ENCODE assay signal across 1 cellular context in the genomic region with DNA sequence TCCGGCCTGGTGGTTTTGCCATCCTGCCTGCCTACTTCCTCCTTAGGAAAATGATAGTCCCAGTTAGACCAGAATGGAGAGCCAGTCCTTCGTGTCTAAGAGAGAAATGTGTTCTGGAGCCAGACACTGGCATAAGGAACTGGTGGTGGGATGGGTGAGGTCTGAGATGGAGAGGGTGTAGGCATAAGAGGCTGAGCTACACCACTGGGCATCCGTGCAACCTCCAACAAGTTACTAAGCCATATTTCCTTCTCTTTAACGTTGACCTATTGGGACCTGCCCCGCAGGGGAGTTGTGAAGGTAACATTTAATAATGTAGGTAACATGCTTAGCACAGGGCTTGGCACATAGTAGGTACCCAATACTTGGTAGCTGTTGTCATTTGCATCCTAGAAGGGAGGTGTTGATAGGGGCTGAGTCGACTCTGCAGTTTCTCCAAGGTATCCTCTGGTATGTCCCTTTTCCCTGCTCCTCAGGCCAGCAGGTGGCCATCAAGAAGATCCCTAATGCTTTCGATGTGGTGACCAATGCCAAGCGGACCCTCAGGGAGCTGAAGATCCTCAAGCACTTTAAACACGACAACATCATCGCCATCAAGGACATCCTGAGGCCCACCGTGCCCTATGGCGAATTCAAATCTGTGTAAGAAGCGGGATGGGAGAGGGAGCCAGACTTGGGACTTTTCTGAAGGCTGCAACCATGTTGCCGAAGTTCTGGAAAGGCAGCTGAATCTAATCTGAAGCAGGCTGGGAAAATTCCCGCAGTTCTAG.
TF ChIP-seq lines count a peak whose summit lies in the region.

No MANE protein-coding gene starts in this region.

TF ChIP-seq in GM12878, 131 proteins besides CTCF, POLR2A, EP300 and RAD21:
- TF ChIP-seq CREM (IDR thresholded peaks at IDR 0.05; ENCODE audit: low read depth) (no peak), TCF3 (IDR thresholded peaks at IDR 0.05; ENCODE audit: borderline replicate concordance, insufficient read depth, low read depth, low read length) (no peak)
